1 cellular context compared by ENCODE assay signal in the genomic region with DNA sequence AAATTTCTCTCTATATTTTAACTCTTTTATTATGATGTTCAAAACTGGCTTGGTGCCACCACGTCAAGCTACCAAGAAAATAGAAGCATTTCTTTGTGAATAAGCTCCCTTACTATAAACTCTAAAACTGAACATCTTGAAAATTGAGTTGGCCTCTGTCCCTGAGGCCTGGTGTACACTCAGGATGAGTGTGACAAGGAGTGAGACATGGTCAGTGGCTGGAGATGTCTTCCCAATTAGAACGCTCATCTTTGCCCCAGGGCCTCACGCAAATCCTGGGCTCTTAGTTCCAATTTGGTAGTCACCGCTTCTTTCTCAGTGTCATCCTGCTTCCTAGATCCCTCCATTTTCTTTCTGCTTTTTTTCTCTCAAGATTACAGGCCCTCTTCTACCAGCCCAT.
TF ChIP-seq lines count a peak whose summit lies in the region.

No MANE protein-coding gene starts in this region.

TF ChIP-seq in H1, 55 proteins besides CTCF, POLR2A, EP300 and RAD21:
- TF ChIP-seq SAP30 (IDR thresholded peaks at IDR 0.05; ENCODE audit: insufficient read depth, insufficient replicate concordance, low read length) (no peak), RXRA (IDR thresholded peaks at IDR 0.05; ENCODE audit: insufficient read depth, low read depth, low read length) (no peak), GABPA (IDR thresholded peaks at IDR 0.05; ENCODE audit: borderline replicate concordance, insufficient read depth, low read length) (no peak), FOSL1 (IDR thresholded peaks at IDR 0.05; ENCODE audit: insufficient read depth, low read depth, low read length) (no peak), SUZ12 (IDR thresholded peaks at IDR 0.05; ENCODE audit: low read length) (no peak), PHF8 (conservative IDR thresholded peaks at IDR 0.05; ENCODE audit: low read depth, low read length) (no peak), SIX5 (IDR thresholded peaks at IDR 0.05; ENCODE audit: low read depth, low read length) (no peak), CEBPB (IDR thresholded peaks at IDR 0.05; ENCODE audit: low read depth, low read length) (no peak), HDAC6 (IDR thresholded peaks at IDR 0.05; ENCODE audit: low read depth, low read length) (no peak), CHD7 (IDR thresholded peaks at IDR 0.05; ENCODE audit: insufficient replicate concordance, low read length) (no peak), NANOG (IDR thresholded peaks at IDR 0.05; ENCODE audit: insufficient read depth, low read depth, low read length, poor library complexity, severe bottlenecking) (no peak), NRF1 (IDR thresholded peaks at IDR 0.05; ENCODE audit: low read depth, low read length) (no peak), KDM1A (IDR thresholded peaks at IDR 0.05; ENCODE audit: borderline replicate concordance, low read length) (no peak), BACH1 (IDR thresholded peaks at IDR 0.05; ENCODE audit: low read length) (no peak), HDAC2 (IDR thresholded peaks at IDR 0.05; ENCODE audit: borderline replicate concordance in 1 of 2, low read depth in 2 of 2, low read length in 2 of 2) (no peak), ZNF274 (IDR thresholded peaks at IDR 0.05; ENCODE audit: borderline replicate concordance, extremely low read depth, low read length) (no peak), POU5F1 (IDR thresholded peaks at IDR 0.05; ENCODE audit: low read depth, low read length) (no peak), RNF2 (IDR thresholded peaks at IDR 0.05; ENCODE audit: borderline replicate concordance, low read depth, low read length, missing control alignments, poor library complexity, severe bottlenecking) (no peak), USF2 (IDR thresholded peaks at IDR 0.05; ENCODE audit: low read length) (no peak), SP1 (IDR thresholded peaks at IDR 0.05; ENCODE audit: low read depth, low read length) (no peak)
TF ChIP-seq in H1: peak in this region for 0.
